Comparison of ENCODE assay signal across 22 cellular contexts in genomic region chr6:92231220-92231701, GRCh38.
DNase-seq lines count a peak whose midpoint lies in the region; ATAC-seq and TF ChIP-seq lines count a peak whose summit lies in the region.
"Had no signal": no experiment of that assay in that cellular context is flagged by ENCODE, and none has a peak within 500 bp of the region (broad histone marks: within the 10 kb centered on the region; RNA-seq: fewer than 3 reads in every experiment).

No MANE protein-coding gene starts in this region.

- no peak overlapping the region for H3K4me3 ChIP-seq in SK-N-SH (ENCODE audit: low read depth in 2 of 2, low read length in 1 of 2)
- H3K4me3 ChIP-seq: cardiac muscle cell, heart right ventricle, SK-N-MC, thoracic aorta had no signal

- H3K9me2 ChIP-seq in SK-N-SH: no peaks in the 10 kb centered on the region

- no peak overlapping the region for H3K9ac ChIP-seq in SK-N-SH

- no peaks in the 10 kb centered on the region for H4K20me1 ChIP-seq in SK-N-SH (ENCODE audit: insufficient read depth)

- CTCF ChIA-PET in SK-N-SH (lab: Yijun Ruan, JAX): interaction anchor here (1.6 kb wide), 1 partner anchor 11 kb away, joined by 4 read pairs; no protein-coding TSS in a partner anchor

- TF ChIP-seq RAD21 in SK-N-SH (IDR thresholded peaks at IDR 0.05; ENCODE audit: low read length): no peak

- H3K4me2 ChIP-seq in SK-N-SH: no peak overlapping the region

- TF ChIP-seq EP300 in SK-N-SH (IDR thresholded peaks at IDR 0.05; ENCODE audit: borderline replicate concordance in 1 of 2, low read depth in 1 of 2, low read length in 1 of 2): no peak

- no peaks in the 10 kb centered on the region for H3K36me3 ChIP-seq in SK-N-SH (replicated peaks in 1 of 2; ENCODE audit: control insufficient read depth in 1 of 2, insufficient read depth in 2 of 2, low read length in 1 of 2)
- H3K36me3 ChIP-seq: cardiac muscle cell, heart right ventricle, thoracic aorta had no signal

- 15% methylated on average over 1 of the region's 1 CpG for WGBS in SK-N-SH (ENCODE audit: low lambda C conversion rate)

- no peaks in the 10 kb centered on the region for H3K27me3 ChIP-seq in SK-N-SH (ENCODE audit: insufficient read depth)
- H3K27me3 ChIP-seq: cardiac muscle cell, heart right ventricle had no signal

- ATAC-seq in HG02852 (IDR thresholded peaks at IDR 0.05; ENCODE audit: unreplicated experiment) (peak; percentile 48), HG03469 (IDR thresholded peaks at IDR 0.05; ENCODE audit: unreplicated experiment) (no peak)
- ATAC-seq: heart right ventricle had no signal

- no peaks in the 10 kb centered on the region for H3K9me3 ChIP-seq in SK-N-SH
- H3K9me3 ChIP-seq: heart right ventricle, thoracic aorta had no signal

- H3K4me1 ChIP-seq in SK-N-SH (ENCODE audit: control insufficient read depth in 1 of 2, insufficient read depth in 2 of 2, low read depth in 1 of 2, low read length in 1 of 2): no peaks in the 10 kb centered on the region
- H3K4me1 ChIP-seq: heart right ventricle had no signal

- peak; percentile 71 for DNase-seq in COR-L47 (lab: John Stamatoyannopoulos, UW)
- peak; percentile 47 for DNase-seq in NCI-H146 treated with DMSO at 0.1 percent for 48 hours (lab: John Stamatoyannopoulos, UW; ENCODE audit: unreplicated experiment)
- peak; percentile 78 for DNase-seq in NCI-H774 (lab: John Stamatoyannopoulos, UW)
- no peak for DNase-seq in stimulated activated CD4-positive, alpha-beta T cell treated with anti-CD3 and anti-CD28 coated beads, Interleukin-15, amount 100 ng/mL, for 24 hours
- DNase-seq in SK-N-SH: no peak
- no peak for DNase-seq in activated naive CD4-positive, alpha-beta T cell treated with anti-CD3 and anti-CD28 coated beads, Interleukin-2, amount 50 U/mL, for 16 hours
- DNase-seq: activated CD4-positive, CD25-positive, alpha-beta regulatory T cell; activated naive CD4-positive, alpha-beta T cell; activated T-cell treated with anti-CD3 and anti-CD28 coated beads, Interleukin-2, amount 50 U/mL, for 24 hours; amygdala; GOT3; heart right ventricle; Kasumi-1; NCI-H1694 treated with DMSO at 0.1 percent for 48 hours; stimulated activated CD4-positive, alpha-beta T cell treated with anti-CD3 and anti-CD28 coated beads, Interleukin-2, amount 100 ng/mL, for 24 hours; stimulated activated naive CD4-positive, alpha-beta T cell had no signal

- H3K79me2 ChIP-seq in SK-N-SH (ENCODE audit: insufficient read depth): no peaks in the 10 kb centered on the region

- no peak for TF ChIP-seq CTCF in SK-N-SH (IDR thresholded peaks at IDR 0.05)

- no peak overlapping the region for H3K27ac ChIP-seq in SK-N-SH (ENCODE audit: low read depth in 2 of 2, low read length in 1 of 2)
- H3K27ac ChIP-seq: C4-2B, cardiac muscle cell, heart right ventricle, SK-N-MC, thoracic aorta had no signal

- H2AFZ ChIP-seq in SK-N-SH (ENCODE audit: low read depth): no peak overlapping the region

- POLR2A ChIA-PET in SK-N-SH (lab: Yijun Ruan, JAX): no interaction called here

- H3F3A ChIP-seq in SK-N-SH (replicated peaks; ENCODE audit: insufficient read depth): no peaks in the 10 kb centered on the region

TF ChIP-seq in SK-N-SH, 30 proteins besides CTCF, POLR2A, EP300 and RAD21:
- TF ChIP-seq FOXJ3 (CRISPR knock-in tag; IDR thresholded peaks at IDR 0.05) (no peak), TEAD4 (IDR thresholded peaks at IDR 0.05; ENCODE audit: borderline replicate concordance, insufficient read depth) (no peak), JUND (IDR thresholded peaks at IDR 0.05) (no peak), GABPA (IDR thresholded peaks at IDR 0.05; ENCODE audit: low read depth) (no peak), SMC3 (IDR thresholded peaks at IDR 0.05; ENCODE audit: low read depth, low read length) (no peak), PBX3 (IDR thresholded peaks at IDR 0.05) (no peak), SIN3A (IDR thresholded peaks at IDR 0.05; ENCODE audit: borderline replicate concordance, low read depth, low read length) (no peak), TCF12 (IDR thresholded peaks at IDR 0.05) (no peak), USF2 (IDR thresholded peaks at IDR 0.05; ENCODE audit: borderline replicate concordance, low read depth, low read length) (no peak), POLR2AphosphoS5 (IDR thresholded peaks at IDR 0.05; ENCODE audit: low read depth, low read length) (no peak)

Comparison
In these comparisons a context has a peak if more than half of its experiments do, and no peak if none do; other contexts are left out.
1. DNase-seq: peak in COR-L47 (single experiment), NCI-H146 treated with DMSO at 0.1 percent for 48 hours (single experiment) and NCI-H774 (single experiment); none in stimulated activated CD4-positive, alpha-beta T cell treated with anti-CD3 and anti-CD28 coated beads, Interleukin-15, amount 100 ng/mL, for 24 hours (single experiment), SK-N-SH (single experiment) and activated naive CD4-positive, alpha-beta T cell treated with anti-CD3 and anti-CD28 coated beads, Interleukin-2, amount 50 U/mL, for 16 hours (single experiment).